ENCODE assay signal across 8 cellular contexts in genomic region chr17:32142857-32143524, GRCh38. TPM values are rescaled to one million over a fixed set of nuclear protein-coding genes. Genes with fewer than 3 reads are reported as not detected.
DNase-seq lines count a peak whose midpoint lies in the region; ATAC-seq and TF ChIP-seq lines count a peak whose summit lies in the region.

No MANE protein-coding gene starts in this region.

- peaks cover 25% of the 10 kb centered on the region for H3K4me1 ChIP-seq in BLaER1
- H3K4me1 ChIP-seq in gastroesophageal sphincter: peaks cover 2 to 46% (median 15%) of the 10 kb centered on the region in 3 donors

- peak overlapping the region; percentile 99 for H3K4me3 Mint-ChIP-seq in activated T-helper 2 cell treated with anti-CD3 and anti-CD28 coated beads, Interferon-gamma antibody, Interleukin-2, Interleukin-4, amounts not matched to agents 10 μg/mL and 5 μg/mL and 100 μg/mL, durations not matched to agents 14 hours and 24 hours and 36 hours (ENCODE audit: low read depth)
- H3K4me3 Mint-ChIP-seq in neural crest cell: peak overlapping the region; percentile 97

- no peak for TF ChIP-seq CTCF in gastroesophageal sphincter (IDR thresholded peaks at IDR 0.05)
- TF ChIP-seq CTCF in neural crest cell (conservative IDR thresholded peaks at IDR 0.05): no peak

- TF ChIP-seq POLR2A in gastroesophageal sphincter (IDR thresholded peaks at IDR 0.05): no peak

- H3K36me3 ChIP-seq in BLaER1 (peaks cover 21% of the 10 kb centered on the region; the same call in 1 of the 2 replicates), gastroesophageal sphincter (no peaks in the 10 kb centered on the region)

- H3K27me3 Mint-ChIP-seq in activated T-helper 2 cell treated with anti-CD3 and anti-CD28 coated beads, Interferon-gamma antibody, Interleukin-2, Interleukin-4, amounts not matched to agents 10 μg/mL and 5 μg/mL and 100 μg/mL, durations not matched to agents 14 hours and 24 hours and 36 hours (ENCODE audit: low read depth): no peaks in the 10 kb centered on the region
- no peaks in the 10 kb centered on the region for H3K27me3 Mint-ChIP-seq in neural crest cell (ENCODE audit: low read depth)

- H3K4me3 ChIP-seq in BLaER1 (peak overlapping the region; percentile 89), gastroesophageal sphincter (peak overlapping the region; percentile 70 to 99)

- H4K20me1 ChIP-seq in BLaER1: peaks cover 37% of the 10 kb centered on the region; the same call in 1 of the 2 replicates

- peaks cover 19% of the 10 kb centered on the region for H3K4me1 Mint-ChIP-seq in activated T-helper 2 cell treated with anti-CD3 and anti-CD28 coated beads, Interferon-gamma antibody, Interleukin-2, Interleukin-4, amounts not matched to agents 10 μg/mL and 5 μg/mL and 100 μg/mL, durations not matched to agents 14 hours and 24 hours and 36 hours (ENCODE audit: low read depth)
- H3K4me1 Mint-ChIP-seq in neural crest cell: peaks cover 25% of the 10 kb centered on the region

- H3K9ac ChIP-seq in BLaER1: peak overlapping the region; percentile 92

- DNase-seq in NCI-H526 (lab: John Stamatoyannopoulos, UW) (peak; percentile 38 to 72), neural crest cell (ENCODE audit: low read depth, low spot score) (peak; percentile 18)
- DNase-seq in activated T-helper 2 cell treated with anti-CD3 and anti-CD28 coated beads, Interferon-gamma antibody, Interleukin-2, Interleukin-4, amounts not matched to agents 10 μg/mL and 5 μg/mL and 100 μg/mL, durations not matched to agents 14 hours and 24 hours and 36 hours (ENCODE audit: low spot score): peak; percentile 21

- no peaks in the 10 kb centered on the region for H3K9me3 Mint-ChIP-seq in activated T-helper 2 cell treated with anti-CD3 and anti-CD28 coated beads, Interferon-gamma antibody, Interleukin-2, Interleukin-4, amounts not matched to agents 10 μg/mL and 5 μg/mL and 100 μg/mL, durations not matched to agents 14 hours and 24 hours and 36 hours
- no peaks in the 10 kb centered on the region for H3K9me3 Mint-ChIP-seq in neural crest cell

- H3K27ac Mint-ChIP-seq in activated T-helper 2 cell treated with anti-CD3 and anti-CD28 coated beads, Interferon-gamma antibody, Interleukin-2, Interleukin-4, amounts not matched to agents 10 μg/mL and 5 μg/mL and 100 μg/mL, durations not matched to agents 14 hours and 24 hours and 36 hours: peak overlapping the region; percentile 87
- peak overlapping the region; percentile 82 for H3K27ac Mint-ChIP-seq in neural crest cell (ENCODE audit: unreplicated experiment)

- intact Hi-C loops in activated T-helper 2 cell treated with anti-CD3 and anti-CD28 coated beads, Interferon-gamma antibody, Interleukin-2, Interleukin-4, amounts not matched to agents 10 μg/mL and 5 μg/mL and 100 μg/mL, durations not matched to agents 14 hours and 24 hours and 36 hours (cut with micrococcal nuclease): loop anchor here (5.0 to 10.0 kb wide), 2 partner anchors 192 to 241 kb away; partner anchors contain the start of gene UTP6

- ATAC-seq in GM21717 (IDR thresholded peaks at IDR 0.05; ENCODE audit: unreplicated experiment) (peak; percentile 17), gastroesophageal sphincter (no peak), GM18519 (IDR thresholded peaks at IDR 0.05; ENCODE audit: low FRiP score, unreplicated experiment) (no peak), HG02973 (IDR thresholded peaks at IDR 0.05; ENCODE audit: unreplicated experiment) (no peak)

- peaks cover 7% of the 10 kb centered on the region for H3K36me3 Mint-ChIP-seq in activated T-helper 2 cell treated with anti-CD3 and anti-CD28 coated beads, Interferon-gamma antibody, Interleukin-2, Interleukin-4, amounts not matched to agents 10 μg/mL and 5 μg/mL and 100 μg/mL, durations not matched to agents 14 hours and 24 hours and 36 hours (ENCODE audit: low read depth)
- no peaks in the 10 kb centered on the region for H3K36me3 Mint-ChIP-seq in neural crest cell (ENCODE audit: low read depth)

- H3K27ac ChIP-seq in BLaER1: peak overlapping the region; percentile 80
- H3K27ac ChIP-seq in gastroesophageal sphincter: peak overlapping the region; percentile 90 to 94 (median 91)

- no peaks in the 10 kb centered on the region for H3K9me3 ChIP-seq in BLaER1
- no peaks in the 10 kb centered on the region for H3K9me3 ChIP-seq in gastroesophageal sphincter

- WGBS in gastroesophageal sphincter (ENCODE audit: low coverage in 1 of 2), 2 donors: 3 to 4% methylated on average over 12 to 22 of the region's 23 CpGs

- TF ChIP-seq EP300 in gastroesophageal sphincter (IDR thresholded peaks at IDR 0.05): no peak

- H3K27me3 ChIP-seq in BLaER1 (no peaks in the 10 kb centered on the region), gastroesophageal sphincter (no peaks in the 10 kb centered on the region)

- peak overlapping the region; percentile 86 for H3K4me2 ChIP-seq in BLaER1

RNA-seq across cellular contexts. Expression of gene RHOT1, which starts 0.7 kb away (rescaled TPM):
- 25.2 and 25.7 TPM in 2 replicates for total RNA-seq in activated T-helper 2 cell treated with anti-CD3 and anti-CD28 coated beads, Interferon-gamma antibody, Interleukin-2, Interleukin-4, amounts not matched to agents 10 μg/mL and 5 μg/mL and 100 μg/mL, durations not matched to agents 14 hours and 24 hours and 36 hours
- total RNA-seq in gastroesophageal sphincter (10 to 100 TPM; 34.4 to 58.3 (median 46.0) TPM), neural crest cell (30.1 and 34.1 TPM in 2 replicates)
